1 cellular context compared by ENCODE assay signal in genomic region chr16:12257926-12258561, GRCh38.
TF ChIP-seq lines count a peak whose summit lies in the region.

No MANE protein-coding gene starts in this region.

TF ChIP-seq in HepG2, 621 proteins besides CTCF, POLR2A, EP300 and RAD21 (continued from another document and continues in another):
- TF ChIP-seq TRIM22 (IDR thresholded peaks at IDR 0.05): no peak
- TF ChIP-seq ZNF143 (CRISPR knock-in tag; IDR thresholded peaks at IDR 0.05): no peak
- peak; percentile 80 for TF ChIP-seq HMG20A (CRISPR knock-in tag; IDR thresholded peaks at IDR 0.05; ENCODE audit: borderline replicate concordance)
- no peak for TF ChIP-seq SETDB1 (CRISPR knock-in tag; IDR thresholded peaks at IDR 0.05; ENCODE audit: borderline replicate concordance)
- peak; percentile 70; the same call in 1 of the 2 replicates for TF ChIP-seq SAFB2 (CRISPR knock-in tag; IDR thresholded peaks at IDR 0.05; ENCODE audit: borderline replicate concordance, low read depth)
- TF ChIP-seq PRDM10 (CRISPR knock-in tag; IDR thresholded peaks at IDR 0.05; ENCODE audit: low read depth): peak; percentile 45; the same call in 1 of the 2 replicates
- TF ChIP-seq SMYD3 (CRISPR knock-in tag; IDR thresholded peaks at IDR 0.05): peak; percentile 98
- TF ChIP-seq ZNF546 (CRISPR knock-in tag; conservative IDR thresholded peaks at IDR 0.05): peak; percentile 37; the same call in 1 of the 2 replicates
- peak; percentile 79; the same call in 1 of the 2 replicates for TF ChIP-seq AKAP8 (CRISPR knock-in tag; IDR thresholded peaks at IDR 0.05)
- peak; percentile 51; the same call in 1 of the 2 replicates for TF ChIP-seq KDM1A (CRISPR knock-in tag; IDR thresholded peaks at IDR 0.05)
- TF ChIP-seq JUN (CRISPR knock-in tag; IDR thresholded peaks at IDR 0.05): no peak
- 0 out of 2 replicates have a peak, but pooled peaks have one; percentile 70 for TF ChIP-seq GLMP (CRISPR knock-in tag; IDR thresholded peaks at IDR 0.05; ENCODE audit: borderline replicate concordance)
- no peak for TF ChIP-seq PTBP1 (IDR thresholded peaks at IDR 0.05; ENCODE audit: low read depth, low read length, poor library complexity, severe bottlenecking)
- TF ChIP-seq SOX13 (IDR thresholded peaks at IDR 0.05): no peak
- TF ChIP-seq SOX13 (CRISPR knock-in tag; conservative IDR thresholded peaks at IDR 0.05 in 1 of 2, IDR thresholded peaks at IDR 0.05 in 1 of 2): peak in 1 of 2 experiments; percentile 71; a peak in 1 of 4 replicates
- TF ChIP-seq ZFY (CRISPR knock-in tag; IDR thresholded peaks at IDR 0.05): peak; percentile 54
- no peak for TF ChIP-seq ZNF709 (CRISPR knock-in tag; IDR thresholded peaks at IDR 0.05)
- no peak for TF ChIP-seq MLLT10 (CRISPR knock-in tag; IDR thresholded peaks at IDR 0.05)
- peak; percentile 68 for TF ChIP-seq FOXK2 (IDR thresholded peaks at IDR 0.05)
- TF ChIP-seq ZNF350 (CRISPR knock-in tag; IDR thresholded peaks at IDR 0.05; ENCODE audit: borderline replicate concordance, low read depth): peak; percentile 94
- no peak for TF ChIP-seq ELK4 (CRISPR knock-in tag; IDR thresholded peaks at IDR 0.05; ENCODE audit: borderline replicate concordance)
- no peak for TF ChIP-seq KAT2B (IDR thresholded peaks at IDR 0.05; ENCODE audit: borderline replicate concordance, low read depth, low read length)
- peak; percentile 58; the same call in 1 of the 2 replicates for TF ChIP-seq ZNF652 (CRISPR knock-in tag; IDR thresholded peaks at IDR 0.05; ENCODE audit: borderline replicate concordance, low read depth)
- TF ChIP-seq DMAP1 (CRISPR knock-in tag; IDR thresholded peaks at IDR 0.05): no peak
- peak; percentile 90; the same call in 1 of the 2 replicates for TF ChIP-seq STAT6 (CRISPR knock-in tag; IDR thresholded peaks at IDR 0.05; ENCODE audit: borderline replicate concordance)
- no peak for TF ChIP-seq E2F5 (CRISPR knock-in tag; conservative IDR thresholded peaks at IDR 0.05)
- no peak for TF ChIP-seq ATAD3A (CRISPR knock-in tag; IDR thresholded peaks at IDR 0.05)
- TF ChIP-seq ZNF703 (CRISPR knock-in tag; IDR thresholded peaks at IDR 0.05; ENCODE audit: borderline replicate concordance): no peak
- TF ChIP-seq ARID5B (CRISPR knock-in tag; IDR thresholded peaks at IDR 0.05): peak; percentile 92
- TF ChIP-seq ZFX (CRISPR knock-in tag; IDR thresholded peaks at IDR 0.05; ENCODE audit: low read depth): peak; percentile 83
- TF ChIP-seq MEIS2 (CRISPR knock-in tag; IDR thresholded peaks at IDR 0.05): peak; percentile 96; the same call in 1 of the 2 replicates
- TF ChIP-seq ZNF580 (CRISPR knock-in tag; IDR thresholded peaks at IDR 0.05; ENCODE audit: borderline replicate concordance, low read depth): peak; percentile 98
- TF ChIP-seq DPF2 (CRISPR knock-in tag; IDR thresholded peaks at IDR 0.05; ENCODE audit: borderline replicate concordance, low read depth): 0 out of 2 replicates have a peak, but pooled peaks have one; percentile 54
- peak; percentile 87 for TF ChIP-seq HOXA3 (CRISPR knock-in tag; IDR thresholded peaks at IDR 0.05)
- no peak for TF ChIP-seq RFX3 (CRISPR knock-in tag; IDR thresholded peaks at IDR 0.05)
- TF ChIP-seq ZNF687 (CRISPR knock-in tag; IDR thresholded peaks at IDR 0.05): peak; percentile 96
- TF ChIP-seq ZNF503 (CRISPR knock-in tag; IDR thresholded peaks at IDR 0.05): no peak
